In the genomic region with DNA sequence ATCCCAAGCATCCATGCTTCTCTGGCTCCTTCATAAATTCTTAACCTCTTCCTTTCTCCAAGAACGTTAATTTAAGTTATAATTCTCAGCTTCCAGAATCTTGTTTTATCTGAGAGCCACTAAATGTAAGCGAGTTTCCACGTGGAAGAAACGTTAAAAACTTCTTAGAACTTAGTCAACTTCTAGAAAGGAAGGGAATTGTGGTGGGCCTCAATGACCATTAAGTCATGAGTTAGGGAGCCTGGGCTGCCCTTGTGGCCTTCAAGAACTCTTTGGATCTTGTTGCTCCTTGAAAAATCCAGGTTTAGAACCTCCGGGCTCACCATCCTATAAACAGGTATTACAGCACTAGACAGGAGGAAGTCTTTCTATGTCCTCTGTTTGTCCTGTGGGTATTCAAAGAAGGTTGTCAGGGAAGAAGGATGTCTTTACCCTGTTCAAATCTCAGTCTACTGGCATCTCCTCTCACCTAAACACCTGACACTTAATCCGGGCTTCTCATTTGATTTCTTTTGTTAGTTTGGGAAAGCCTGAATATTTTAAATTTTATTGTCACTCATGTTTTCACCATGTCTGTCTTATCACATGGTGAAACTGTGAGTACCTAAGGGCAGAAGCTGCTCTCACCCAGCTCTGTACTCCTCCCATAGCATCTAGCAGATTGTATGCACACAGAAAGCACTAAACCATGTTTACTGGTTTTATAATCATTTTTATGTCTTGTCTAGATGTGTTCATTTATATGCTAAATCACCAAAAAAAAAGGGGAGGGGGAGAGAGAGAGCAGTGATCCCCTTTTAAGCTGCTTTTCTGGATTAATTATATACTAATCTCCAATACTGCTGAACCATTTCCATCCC, we compare ENCODE assay signal across 16 cellular contexts. TPM values are rescaled to one million over a fixed set of nuclear protein-coding genes. Genes with fewer than 3 reads are reported as not detected.
DNase-seq lines count a peak whose midpoint lies in the region; ATAC-seq and TF ChIP-seq lines count a peak whose summit lies in the region.
"Had no signal": no experiment of that assay in that cellular context is flagged by ENCODE, and none has a peak within 500 bp of the region (broad histone marks: within the 10 kb centered on the region; RNA-seq: fewer than 3 reads in every experiment).

No MANE protein-coding gene starts in this region.

- H3K27ac ChIP-seq in esophagus muscularis mucosa (replicated peaks in 1 of 4): peak overlapping the region; percentile 78 to 98 (median 96)
- H3K27ac ChIP-seq in psoas muscle: peak overlapping the region; percentile 79

- H3K36me3 ChIP-seq in esophagus muscularis mucosa (no peaks in the 10 kb centered on the region), psoas muscle (ENCODE audit: insufficient read depth in 1 of 2, low read depth in 1 of 2) (no peaks in the 10 kb centered on the region), MG63 (peaks cover 80% of the 10 kb centered on the region)

- intact Hi-C loops in esophagus muscularis mucosa (cut with DNase I): no loop called here
- intact Hi-C loops in psoas muscle (cut with DNase I): loop anchor here in 1 of 2 donors (10.0 kb wide), 1 partner anchor 196 kb away; no protein-coding TSS in a partner anchor

- H3K9me3 ChIP-seq in esophagus muscularis mucosa: no peaks in the 10 kb centered on the region
- H3K9me3 ChIP-seq in psoas muscle: no peaks in the 10 kb centered on the region
- H3K9me3 ChIP-seq in MG63: no peaks in the 10 kb centered on the region

- no peak for TF ChIP-seq EP300 in esophagus muscularis mucosa (IDR thresholded peaks at IDR 0.05)

- 78% methylated on average over 6 of the region's 6 CpGs for WGBS in esophagus muscularis mucosa
- WGBS in psoas muscle, 3 donors: 71 to 87% (median 72%) methylated on average over 6 of the region's 6 CpGs

- no peaks in the 10 kb centered on the region for H3K27me3 ChIP-seq in esophagus muscularis mucosa
- no peaks in the 10 kb centered on the region for H3K27me3 ChIP-seq in psoas muscle (ENCODE audit: insufficient read depth in 3 of 3, low read length in 2 of 3)
- no peaks in the 10 kb centered on the region for H3K27me3 ChIP-seq in MG63

- H3K4me1 ChIP-seq in esophagus muscularis mucosa: peaks cover 77 to 88% (median 87%) of the 10 kb centered on the region in 4 donors
- peaks cover 65% of the 10 kb centered on the region for H3K4me1 ChIP-seq in psoas muscle

- TF ChIP-seq POLR2A in esophagus muscularis mucosa (IDR thresholded peaks at IDR 0.05; ENCODE audit: low read depth): no peak

- TF ChIP-seq CTCF in AG10803 (conservative IDR thresholded peaks at IDR 0.05; ENCODE audit: low read length) (no peak), esophagus muscularis mucosa (IDR thresholded peaks at IDR 0.05) (no peak), psoas muscle (IDR thresholded peaks at IDR 0.05) (no peak)

- ATAC-seq in psoas muscle: no peak
- ATAC-seq: activated CD4-positive, alpha-beta T cell treated with anti-CD3 and anti-CD28 coated beads for 36 hours; activated T-cell treated with anti-CD3 and anti-CD28 coated beads, Interleukin-2, amount 50 U/mL, for 4 hours; left lobe of liver had no signal

- DNase-seq in AG10803 (ENCODE audit: low read depth) (peak; percentile 44), NCI-H82 treated with DMSO at 0.1 percent for 48 hours (lab: John Stamatoyannopoulos, UW; ENCODE audit: unreplicated experiment) (peak; percentile 32), esophagus muscularis mucosa (ENCODE audit: extremely low spot score) (no peak), psoas muscle (no peak), medulla oblongata (ENCODE audit: extremely low spot score) (no peak), occipital lobe (lab: John Stamatoyannopoulos, UW) (no peak), NCI-H2107 treated with DMSO at 0.1 percent for 48 hours (lab: John Stamatoyannopoulos, UW; ENCODE audit: unreplicated experiment) (no peak), MG63 (no peak)
- DNase-seq: activated CD4-positive, alpha-beta T cell treated with anti-CD3 and anti-CD28 coated beads for 36 hours; activated T-cell treated with anti-CD3 and anti-CD28 coated beads, Interleukin-2, amount 50 U/mL, for 4 hours; AML-193; DND-41; glutamatergic neuron; stimulated activated CD8-positive, alpha-beta memory T cell treated with anti-CD3 and anti-CD28 coated beads, Interleukin-4, amount 100 ng/mL, for 48 hours; T-helper 1 cell had no signal

- H3K4me3 ChIP-seq in AG10803 (ENCODE audit: low read length) (peak overlapping the region; percentile 25), esophagus muscularis mucosa (peak overlapping the region in 1 of 4 donors; percentile 11), psoas muscle (no peak overlapping the region), MG63 (no peak overlapping the region)

RNA-seq across cellular contexts. Expression of a gene that starts 6.3 kb away (rescaled TPM):
- total RNA-seq in esophagus muscularis mucosa: 100 to 1,000 TPM in 2 of 4 donors, 10 to 100 TPM in 2; 39.6 to 219 (median 73.5) TPM
- 10 to 100 TPM in 3 of 4 donors, 1 to 10 TPM in 1; 8.8 to 25.7 (median 16.4) TPM for total RNA-seq in psoas muscle
- polyA plus RNA-seq in psoas muscle: 10 to 100 TPM in 1 of 3 donors, 1 to 10 TPM in 2; 9.7 to 55.3 (median 9.7) TPM
- total RNA-seq in occipital lobe: 164 TPM
- 55.5 and 87.8 TPM in 2 replicates for total RNA-seq in MG63 (2014; rRNA removed; shearing (Covaris generic); ENCODE audit: low replicate concordance)
- total RNA-seq: activated CD4-positive, alpha-beta T cell treated with anti-CD3 and anti-CD28 coated beads for 36 hours had no signal

Comparison
In these comparisons a context has a peak if more than half of its experiments do, and no peak if none do; other contexts are left out.
1. DNase-seq: peak in AG10803 (single experiment) and NCI-H82 treated with DMSO at 0.1 percent for 48 hours (single experiment); none in esophagus muscularis mucosa (single experiment), psoas muscle (0 of 2), medulla oblongata (single experiment), occipital lobe (single experiment), NCI-H2107 treated with DMSO at 0.1 percent for 48 hours (single experiment) and MG63 (single experiment).